ENCODE assay signal across 17 cellular contexts in genomic region chr7:130099331-130099730, GRCh38. TPM values are rescaled to one million over a fixed set of nuclear protein-coding genes. Genes with fewer than 3 reads are reported as not detected.
DNase-seq lines count a peak whose midpoint lies in the region; ATAC-seq and TF ChIP-seq lines count a peak whose summit lies in the region.
"Had no signal": no experiment of that assay in that cellular context is flagged by ENCODE, and none has a peak within 500 bp of the region (broad histone marks: within the 10 kb centered on the region; RNA-seq: fewer than 3 reads in every experiment).

No MANE protein-coding gene starts in this region.

- H2AFZ ChIP-seq in mammary epithelial cell (ENCODE audit: low read depth, low read length): no peak overlapping the region

- H3K27ac ChIP-seq in mammary epithelial cell (ENCODE audit: insufficient read depth, low read depth, low read length) (no peak overlapping the region), ascending aorta (no peak overlapping the region), caudate nucleus (ENCODE audit: low read depth, low read length) (no peak overlapping the region)
- H3K27ac ChIP-seq: BLaER1 treated with 17β-estradiol and CSF1 and Interleukin-3, amounts not matched to agents 10 nM and 100 nM had no signal

- H3K4me3 Mint-ChIP-seq in MCF 10A (ENCODE audit: unreplicated experiment): no peak overlapping the region
- H3K4me3 Mint-ChIP-seq in stimulated activated effector memory CD8-positive, alpha-beta T cell treated with anti-CD3 and anti-CD28 coated beads, Interleukin-12 subunit alpha, Interleukin-12 subunit beta, amount 100 ng/mL, for 72 hours: no peak overlapping the region
- H3K4me3 Mint-ChIP-seq: CD4-positive, CD25-positive, alpha-beta regulatory T cell; H9 had no signal

- no peaks in the 10 kb centered on the region for H3K4me1 ChIP-seq in mammary epithelial cell (ENCODE audit: insufficient read depth, low read length)
- H3K4me1 ChIP-seq in ascending aorta: no peaks in the 10 kb centered on the region

- DNase-seq in MCF 10A (ENCODE audit: unreplicated experiment) (no peak), mammary epithelial cell (no peak), RKO (ENCODE audit: low spot score) (peak; percentile 21), fibroblast of mammary gland (ENCODE audit: low read depth) (peak; percentile 34), ascending aorta (ENCODE audit: low spot score in 2 of 2) (no peak), caudate nucleus (lab: John Stamatoyannopoulos, UW) (no peak), left cardiac atrium (no peak)
- no peak for DNase-seq in stimulated activated effector memory CD8-positive, alpha-beta T cell treated with anti-CD3 and anti-CD28 coated beads, Interleukin-12 subunit alpha, Interleukin-12 subunit beta, amount 100 ng/mL, for 72 hours (ENCODE audit: low spot score in 2 of 2)
- DNase-seq: 8988T; AML-193; CD4-positive, CD25-positive, alpha-beta regulatory T cell; DMS53; GOT3; H9 had no signal

- peaks cover 20% of the 10 kb centered on the region for H3K79me2 ChIP-seq in mammary epithelial cell (ENCODE audit: insufficient read depth, low read length)

- dilution Hi-C loops in mammary epithelial cell (cut with HindIII; ENCODE audit: low sequenced_read_pairs): no loop called here

- H3K4me2 ChIP-seq in mammary epithelial cell (ENCODE audit: insufficient read depth, low read depth, low read length): no peak overlapping the region
- H3K4me2 ChIP-seq: BLaER1 treated with 17β-estradiol and CSF1 and Interleukin-3, amounts not matched to agents 10 nM and 100 nM had no signal

- no peaks in the 10 kb centered on the region for H4K20me1 ChIP-seq in mammary epithelial cell (ENCODE audit: insufficient read depth, low read length)

- peaks cover 6% of the 10 kb centered on the region for H3K36me3 Mint-ChIP-seq in MCF 10A (ENCODE audit: insufficient read depth, unreplicated experiment)
- peaks cover 6% of the 10 kb centered on the region for H3K36me3 Mint-ChIP-seq in stimulated activated effector memory CD8-positive, alpha-beta T cell treated with anti-CD3 and anti-CD28 coated beads, Interleukin-12 subunit alpha, Interleukin-12 subunit beta, amount 100 ng/mL, for 72 hours

- no peaks in the 10 kb centered on the region for H3K27me3 Mint-ChIP-seq in MCF 10A (ENCODE audit: insufficient read depth, unreplicated experiment)
- H3K27me3 Mint-ChIP-seq: CD4-positive, CD25-positive, alpha-beta regulatory T cell had no signal

- peak; percentile 55 for ATAC-seq in stimulated activated effector memory CD8-positive, alpha-beta T cell treated with anti-CD3 and anti-CD28 coated beads, Interleukin-12 subunit alpha, Interleukin-12 subunit beta, amount 100 ng/mL, for 72 hours
- ATAC-seq in left cardiac atrium: no peak
- ATAC-seq: GM12878, HepG2 had no signal

- intact Hi-C loops in MCF 10A (cut with micrococcal nuclease): no loop called here
- intact Hi-C loops in mammary epithelial cell (cut with micrococcal nuclease): no loop called here
- intact Hi-C loops in ascending aorta (cut with DNase I): no loop called here
- intact Hi-C loops in left cardiac atrium (cut with DNase I): no loop called here

- H3K4me3 ChIP-seq in mammary epithelial cell (replicated peaks in 1 of 3; ENCODE audit: insufficient read depth in 1 of 3, low read depth in 2 of 3, low read length in 3 of 3) (no peak overlapping the region), fibroblast of mammary gland (ENCODE audit: control insufficient read depth, low read depth, low read length) (no peak overlapping the region), ascending aorta (no peak overlapping the region)
- H3K4me3 ChIP-seq: BLaER1 treated with 17β-estradiol and CSF1 and Interleukin-3, amounts not matched to agents 10 nM and 100 nM; GM12878 had no signal

- no peak for TF ChIP-seq CTCF in MCF 10A (IDR thresholded peaks at IDR 0.05; ENCODE audit: unreplicated experiment)
- TF ChIP-seq CTCF in mammary epithelial cell (conservative IDR thresholded peaks at IDR 0.05 in 1 of 2, IDR thresholded peaks at IDR 0.05 in 1 of 2; ENCODE audit: extremely low read depth in 1 of 2, insufficient read depth in 1 of 2, low read depth in 1 of 2, low read length in 2 of 2): no peak
- TF ChIP-seq CTCF in fibroblast of mammary gland (conservative IDR thresholded peaks at IDR 0.05; ENCODE audit: control insufficient read depth, insufficient read depth, low read depth, low read length): no peak
- TF ChIP-seq CTCF in ascending aorta (IDR thresholded peaks at IDR 0.05): no peak

- no peak overlapping the region for H3K9ac ChIP-seq in mammary epithelial cell (ENCODE audit: insufficient read depth, low read length)
- H3K9ac ChIP-seq: BLaER1 treated with 17β-estradiol and CSF1 and Interleukin-3, amounts not matched to agents 10 nM and 100 nM had no signal

- BruUV-seq in MCF 10A (replicated peaks; lab: Mats Ljungman, UMichigan) (no TSS peak), mammary epithelial cell (replicated peaks; lab: Mats Ljungman, UMichigan) (no TSS peak)

- CTCF ChIA-PET in MCF 10A (lab: Yijun Ruan, JAX): interaction anchor here (0.5 to 1.0 kb wide), 3 partner anchors 19 to 733 kb away, joined by 3 to 4 read pairs (median 3); no protein-coding TSS in a partner anchor
- CTCF ChIA-PET in mammary epithelial cell (lab: Charles Lee; ENCODE audit: low non-redundant PET): no interaction called here

- H3K27ac Mint-ChIP-seq in MCF 10A (ENCODE audit: low read depth, unreplicated experiment): peak overlapping the region; percentile 2
- H3K27ac Mint-ChIP-seq in stimulated activated effector memory CD8-positive, alpha-beta T cell treated with anti-CD3 and anti-CD28 coated beads, Interleukin-12 subunit alpha, Interleukin-12 subunit beta, amount 100 ng/mL, for 72 hours: no peak overlapping the region

- in situ Hi-C loops in mammary epithelial cell (cut with MboI; ENCODE audit: low sequenced_read_pairs in 2 of 2): no loop called here

- POLR2A ChIA-PET in MCF 10A (lab: Yijun Ruan, JAX): interaction anchor here (0.8 kb wide), 1 partner anchor 21 kb away, joined by 4 read pairs; no protein-coding TSS in a partner anchor

- H3K9me3 ChIP-seq in mammary epithelial cell (replicated peaks; ENCODE audit: insufficient read depth, low read length) (no peaks in the 10 kb centered on the region), ascending aorta (no peaks in the 10 kb centered on the region)
- H3K9me3 ChIP-seq: BLaER1 treated with 17β-estradiol and CSF1 and Interleukin-3, amounts not matched to agents 10 nM and 100 nM had no signal

- no peaks in the 10 kb centered on the region for H3K27me3 ChIP-seq in mammary epithelial cell (ENCODE audit: insufficient read depth, low read length)
- H3K27me3 ChIP-seq in ascending aorta: no peaks in the 10 kb centered on the region
- H3K27me3 ChIP-seq: BLaER1 treated with 17β-estradiol and CSF1 and Interleukin-3, amounts not matched to agents 10 nM and 100 nM had no signal

- H3K4me1 Mint-ChIP-seq in MCF 10A (ENCODE audit: insufficient read depth, unreplicated experiment): peaks cover 6% of the 10 kb centered on the region
- H3K4me1 Mint-ChIP-seq in stimulated activated effector memory CD8-positive, alpha-beta T cell treated with anti-CD3 and anti-CD28 coated beads, Interleukin-12 subunit alpha, Interleukin-12 subunit beta, amount 100 ng/mL, for 72 hours: peaks cover 7% of the 10 kb centered on the region
- H3K4me1 Mint-ChIP-seq: H9 had no signal

- no peaks in the 10 kb centered on the region for H3K9me3 Mint-ChIP-seq in MCF 10A (ENCODE audit: unreplicated experiment)
- H3K9me3 Mint-ChIP-seq in stimulated activated effector memory CD8-positive, alpha-beta T cell treated with anti-CD3 and anti-CD28 coated beads, Interleukin-12 subunit alpha, Interleukin-12 subunit beta, amount 100 ng/mL, for 72 hours: no peaks in the 10 kb centered on the region
- H3K9me3 Mint-ChIP-seq: CD4-positive, CD25-positive, alpha-beta regulatory T cell; H9 had no signal

- H3K36me3 ChIP-seq in mammary epithelial cell (ENCODE audit: insufficient read depth, low read length): no peaks in the 10 kb centered on the region
- H3K36me3 ChIP-seq in ascending aorta: no peaks in the 10 kb centered on the region

RNA-seq across cellular contexts. Expression of gene KLHDC10, which starts 29.0 kb away (rescaled TPM):
- 25.8 and 36.9 TPM in 2 replicates for total RNA-seq in MCF 10A (2022)
- total RNA-seq in mammary epithelial cell: 10 to 100 TPM; 22.3 to 23.3 TPM
- polyA plus RNA-seq in mammary epithelial cell: 13.9 TPM
- 15.0 TPM for polyA minus RNA-seq in mammary epithelial cell
- 13.0 TPM for total RNA-seq in ascending aorta
- total RNA-seq in left cardiac atrium: 10 to 100 TPM; 23.8 to 28.5 TPM

RNA-seq across cellular contexts. Expression of gene ZC3HC1, which starts 48.2 kb away (rescaled TPM):
- total RNA-seq in MCF 10A (2022) (20.9 and 24.2 TPM in 2 replicates), mammary epithelial cell (10 to 100 TPM in 1 of 2 donors, 1 to 10 TPM in 1; 9.0 to 14.2 TPM), ascending aorta (16.8 TPM), left cardiac atrium (10 to 100 TPM; 16.0 to 16.2 TPM)
- 21.4 TPM for polyA plus RNA-seq in mammary epithelial cell
- polyA minus RNA-seq in mammary epithelial cell: 63.4 TPM

Comparison
In these comparisons a context has a peak if more than half of its experiments do, and no peak if none do; other contexts are left out.
1. DNase-seq: peak in RKO (single experiment) and fibroblast of mammary gland (single experiment); none in MCF 10A (single experiment), mammary epithelial cell (single experiment), stimulated activated effector memory CD8-positive, alpha-beta T cell treated with anti-CD3 and anti-CD28 coated beads, Interleukin-12 subunit alpha, Interleukin-12 subunit beta, amount 100 ng/mL, for 72 hours (0 of 2), ascending aorta (0 of 2), caudate nucleus (0 of 61) and left cardiac atrium (single experiment).